12 cellular contexts compared by ENCODE assay signal in the genomic region with DNA sequence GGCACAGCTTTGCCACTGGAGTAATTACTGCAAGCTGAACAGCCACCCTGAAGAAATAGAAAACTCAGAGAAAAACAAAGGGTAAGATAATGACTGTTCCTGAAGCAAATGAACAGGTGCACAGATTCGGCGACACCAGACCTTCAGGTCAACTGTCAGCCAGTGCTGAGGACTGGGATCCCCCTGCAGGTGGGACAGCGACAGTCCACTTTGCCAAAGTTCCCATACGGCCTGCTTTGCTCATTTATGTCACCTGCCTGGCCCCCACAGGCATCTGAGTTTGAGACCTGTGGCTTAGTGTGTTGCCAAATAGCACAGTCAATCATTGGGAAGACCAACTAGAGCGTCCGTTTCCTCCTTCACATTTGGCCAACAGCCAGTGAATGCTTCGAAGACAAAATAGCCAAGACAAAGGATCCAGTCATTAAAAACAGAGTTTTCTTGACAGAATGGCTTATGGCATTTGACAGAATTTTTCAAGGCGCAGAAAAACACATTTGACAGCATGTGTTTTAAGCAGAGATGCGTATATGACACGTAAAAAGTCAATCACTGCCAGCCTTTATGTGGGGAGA.
DNase-seq lines count a peak whose midpoint lies in the region; ATAC-seq and TF ChIP-seq lines count a peak whose summit lies in the region.
"Had no signal": no experiment of that assay in that cellular context is flagged by ENCODE, and none has a peak within 500 bp of the region (broad histone marks: within the 10 kb centered on the region; RNA-seq: fewer than 3 reads in every experiment).

No MANE protein-coding gene starts in this region.

- no peaks in the 10 kb centered on the region for H3K9me3 Mint-ChIP-seq in endodermal cell
- no peaks in the 10 kb centered on the region for H3K9me3 Mint-ChIP-seq in stimulated activated naive CD8-positive, alpha-beta T cell treated with anti-CD3 and anti-CD28 coated beads, Interleukin-15, amount 100 ng/mL, for 72 hours
- H3K9me3 Mint-ChIP-seq: HFFc6, natural killer cell had no signal

- H3K4me1 Mint-ChIP-seq in endodermal cell: peaks cover 8% of the 10 kb centered on the region
- H3K4me1 Mint-ChIP-seq in stimulated activated naive CD8-positive, alpha-beta T cell treated with anti-CD3 and anti-CD28 coated beads, Interleukin-15, amount 100 ng/mL, for 72 hours: no peaks in the 10 kb centered on the region
- H3K4me1 Mint-ChIP-seq: natural killer cell had no signal

- 74 to 78% methylated on average over 10 of the region's 10 CpGs for WGBS in endodermal cell (ENCODE audit: insufficient coverage in 1 of 2, insufficient read length in 1 of 2), 2 experiments
- 38 to 47% methylated on average over 10 of the region's 10 CpGs for WGBS in testis, 2 donors

- H3K27ac Mint-ChIP-seq in endodermal cell: no peak overlapping the region
- H3K27ac Mint-ChIP-seq in stimulated activated naive CD8-positive, alpha-beta T cell treated with anti-CD3 and anti-CD28 coated beads, Interleukin-15, amount 100 ng/mL, for 72 hours: no peak overlapping the region
- H3K27ac Mint-ChIP-seq: HFFc6, natural killer cell had no signal

- H3K4me3 ChIP-seq in endodermal cell (ENCODE audit: low read length) (no peak overlapping the region), testis (no peak overlapping the region)
- H3K4me3 ChIP-seq: ascending aorta had no signal

- no peak for ATAC-seq in stimulated activated naive CD8-positive, alpha-beta T cell treated with anti-CD3 and anti-CD28 coated beads, Interleukin-15, amount 100 ng/mL, for 72 hours
- ATAC-seq: natural killer cell had no signal

- intact Hi-C loops in testis (cut with DNase I; ENCODE audit: low total_unique reads): no loop called here

- TF ChIP-seq POLR2A in testis (IDR thresholded peaks at IDR 0.05): no peak

- no peak overlapping the region for H3K9ac ChIP-seq in endodermal cell (ENCODE audit: extremely low read depth, low read length, poor library complexity, severe bottlenecking)

- H3K9me3 ChIP-seq in endodermal cell (ENCODE audit: control insufficient read depth, low read length): peaks cover 1% of the 10 kb centered on the region
- H3K9me3 ChIP-seq in testis: no peaks in the 10 kb centered on the region
- H3K9me3 ChIP-seq: ascending aorta had no signal

- POLR2A ChIA-PET in GM10248 (lab: Yijun Ruan, JAX): no interaction called here

- no peaks in the 10 kb centered on the region for H3K27me3 Mint-ChIP-seq in endodermal cell (ENCODE audit: insufficient read depth)
- peaks cover 11% of the 10 kb centered on the region for H3K27me3 Mint-ChIP-seq in stimulated activated naive CD8-positive, alpha-beta T cell treated with anti-CD3 and anti-CD28 coated beads, Interleukin-15, amount 100 ng/mL, for 72 hours

- H3K27me3 ChIP-seq in endodermal cell (ENCODE audit: control insufficient read depth, insufficient read depth, low read length, poor library complexity, severe bottlenecking): no peaks in the 10 kb centered on the region
- H3K27me3 ChIP-seq in testis: no peaks in the 10 kb centered on the region
- H3K27me3 ChIP-seq: ascending aorta had no signal

- no peaks in the 10 kb centered on the region for H3K36me3 Mint-ChIP-seq in endodermal cell (ENCODE audit: low read depth)
- H3K36me3 Mint-ChIP-seq: natural killer cell had no signal

- H3K36me3 ChIP-seq in endodermal cell (ENCODE audit: control insufficient read depth, insufficient read depth, low read length): no peaks in the 10 kb centered on the region
- no peaks in the 10 kb centered on the region for H3K36me3 ChIP-seq in testis (ENCODE audit: low read depth, missing control alignments)
- H3K36me3 ChIP-seq: ascending aorta had no signal

- TF ChIP-seq CTCF in endodermal cell (conservative IDR thresholded peaks at IDR 0.05) (peak; percentile 86), testis (IDR thresholded peaks at IDR 0.05) (no peak), GM10248 (IDR thresholded peaks at IDR 0.05; ENCODE audit: control extremely low read depth, extremely low read depth, low read depth, missing control alignments) (no peak)

- H3K4me1 ChIP-seq in endodermal cell (ENCODE audit: control insufficient read depth, insufficient read depth, low read length): no peaks in the 10 kb centered on the region
- H3K4me1 ChIP-seq in testis: no peaks in the 10 kb centered on the region
- H3K4me1 ChIP-seq: ascending aorta had no signal

- H3K4me3 Mint-ChIP-seq in endodermal cell: no peak overlapping the region
- H3K4me3 Mint-ChIP-seq in stimulated activated naive CD8-positive, alpha-beta T cell treated with anti-CD3 and anti-CD28 coated beads, Interleukin-15, amount 100 ng/mL, for 72 hours: no peak overlapping the region
- H3K4me3 Mint-ChIP-seq: HFFc6, natural killer cell had no signal

- CTCF ChIA-PET in GM10248 (lab: Yijun Ruan, JAX): interaction anchor here (0.9 to 1.8 kb wide), 5 partner anchors 12 to 899 kb away, joined by 3 to 6 read pairs (median 3); a partner anchor contains a TSS

- peak; percentile 15 for DNase-seq in NCI-H748 (lab: John Stamatoyannopoulos, UW; ENCODE audit: unreplicated experiment)
- DNase-seq in NCI-H748 treated with DMSO at 0.1 percent for 48 hours (lab: John Stamatoyannopoulos, UW): no peak
- DNase-seq in NCI-H774 (lab: John Stamatoyannopoulos, UW): peak; percentile 23
- DNase-seq in endodermal cell: peak; percentile 81
- DNase-seq in testis: peak; percentile 58
- no peak for DNase-seq in occipital lobe (lab: John Stamatoyannopoulos, UW)
- DNase-seq in GM10248 (ENCODE audit: extremely low spot score): no peak
- DNase-seq in stimulated activated naive CD8-positive, alpha-beta T cell treated with anti-CD3 and anti-CD28 coated beads, Interleukin-15, amount 100 ng/mL, for 72 hours: no peak
- DNase-seq: activated CD8-positive, alpha-beta memory T cell treated with anti-CD3 and anti-CD28 coated beads, Interleukin-2, amount 50 U/mL, for 48 hours; HFFc6; natural killer cell had no signal

- H3K27ac ChIP-seq in endodermal cell (ENCODE audit: low read depth, low read length) (no peak overlapping the region), testis (no peak overlapping the region)
- H3K27ac ChIP-seq: ascending aorta had no signal

Comparison
In these comparisons a context has a peak if more than half of its experiments do, and no peak if none do; other contexts are left out.
1. DNase-seq: peak in NCI-H748 (single experiment), NCI-H774 (single experiment), endodermal cell (single experiment) and testis (single experiment); none in NCI-H748 treated with DMSO at 0.1 percent for 48 hours (single experiment), occipital lobe (single experiment), GM10248 (single experiment) and stimulated activated naive CD8-positive, alpha-beta T cell treated with anti-CD3 and anti-CD28 coated beads, Interleukin-15, amount 100 ng/mL, for 72 hours (0 of 2).